8 cellular contexts compared by ENCODE assay signal in genomic region chr5:137888875-137889759, GRCh38. TPM values are rescaled to one million over a fixed set of nuclear protein-coding genes. Genes with fewer than 3 reads are reported as not detected.
A peak's percentile ranks its signal among the peaks of the same experiment; 100 is the strongest.
DNase-seq lines count a peak whose midpoint lies in the region; ATAC-seq lines count a peak whose summit lies in the region.

Gene PKD2L2 (plus strand): TSS chr5:137889457. CDS start chr5:137889492, 35 bp downstream.

- H3K4me3 Mint-ChIP-seq in IgD-negative memory B cell = peak within 1 kb of the TSS; percentile 90 to 96 (median 93)
- H3K4me3 Mint-ChIP-seq in central memory CD8-positive, alpha-beta T cell = peak within 1 kb of the TSS; percentile 85

- no peaks in the 10 kb centered on the region for H3K36me3 Mint-ChIP-seq in IgD-negative memory B cell
- H3K36me3 Mint-ChIP-seq in central memory CD8-positive, alpha-beta T cell (ENCODE audit: insufficient read depth) = peaks cover 10% of the 10 kb centered on the region

- H3K9me3 Mint-ChIP-seq in IgD-negative memory B cell = no peaks in the 10 kb centered on the region
- no peaks in the 10 kb centered on the region for H3K9me3 Mint-ChIP-seq in central memory CD8-positive, alpha-beta T cell

- H3K4me1 Mint-ChIP-seq in IgD-negative memory B cell = peaks cover 8 to 16% (median 15%) of the 10 kb centered on the region in 3 donors
- peaks cover 18% of the 10 kb centered on the region for H3K4me1 Mint-ChIP-seq in central memory CD8-positive, alpha-beta T cell

- ATAC-seq in GM21381 (IDR thresholded peaks at IDR 0.05; ENCODE audit: unreplicated experiment) = peak; percentile 97
- peak; percentile 93 for ATAC-seq in central memory CD8-positive, alpha-beta T cell (replicated peaks; ENCODE audit: extremely low read depth, poor library complexity, severe bottlenecking)

- H3K27me3 Mint-ChIP-seq in IgD-negative memory B cell = no peaks in the 10 kb centered on the region
- H3K27me3 Mint-ChIP-seq in central memory CD8-positive, alpha-beta T cell = no peaks in the 10 kb centered on the region

- DNase-seq in CMK (ENCODE audit: low read depth) (peak; percentile 50), kidney tubule cell (ENCODE audit: low spot score) (peak; percentile 80), NCI-H1436 (lab: John Stamatoyannopoulos, UW) (no peak)
- peak; percentile 67 to 72 (median 70) for DNase-seq in activated CD4-positive, CD25-positive, alpha-beta regulatory T cell (lab: John Stamatoyannopoulos, UW)
- DNase-seq in central memory CD8-positive, alpha-beta T cell (ENCODE audit: low spot score in 2 of 2) = peak; percentile 51 to 71
- DNase-seq in stimulated activated CD4-positive, alpha-beta T cell treated with anti-CD3 and anti-CD28 coated beads, Interleukin-1b, Interleukin-23, amount 100 ng/mL, for 1 hour (ENCODE audit: low read depth in 2 of 2) = peak; percentile 34 to 61

- H3K27ac Mint-ChIP-seq in IgD-negative memory B cell = peak within 1 kb of the TSS; percentile 92 to 97 (median 96)
- peak within 1 kb of the TSS; percentile 89 for H3K27ac Mint-ChIP-seq in central memory CD8-positive, alpha-beta T cell (ENCODE audit: low read depth)

RNA-seq across cellular contexts. Expression of gene PKD2L2, which starts in this region (rescaled TPM):
- 0.46 TPM for polyA plus RNA-seq in IgD-negative memory B cell
